26 cellular contexts compared by ENCODE assay signal in genomic region chr6:159110748-159111147, GRCh38. TPM values are rescaled to one million over a fixed set of nuclear protein-coding genes. Genes with fewer than 3 reads are reported as not detected.
DNase-seq lines count a peak whose midpoint lies in the region; ATAC-seq and TF ChIP-seq lines count a peak whose summit lies in the region.
"Had no signal": no experiment of that assay in that cellular context is flagged by ENCODE, and none has a peak within 500 bp of the region (broad histone marks: within the 10 kb centered on the region; RNA-seq: fewer than 3 reads in every experiment).

No MANE protein-coding gene starts in this region.

- DNase-seq in activated T-cell treated with anti-CD3 and anti-CD28 coated beads, Interleukin-2, amount 50 U/mL, for 24 hours = no peak
- no peak for DNase-seq in activated T-cell treated with anti-CD3 and anti-CD28 coated beads, Interleukin-2, amount 50 U/mL, for 72 hours
- DNase-seq in coronary artery (ENCODE audit: low spot score) (peak; percentile 7), right cardiac atrium (no peak), HuH-7 (ENCODE audit: low spot score) (no peak)
- DNase-seq in stimulated activated effector memory CD8-positive, alpha-beta T cell treated with anti-CD3 and anti-CD28 coated beads, Interleukin-12 subunit alpha, Interleukin-12 subunit beta, amount 100 ng/mL, for 72 hours (ENCODE audit: low spot score in 2 of 2) = no peak
- DNase-seq: activated CD4-positive, CD25-positive, alpha-beta regulatory T cell treated with anti-CD3 and anti-CD28 coated beads, Interleukin-2, amount 50 U/mL, for 72 hours; anterior cingulate cortex; esophagus squamous epithelium; MG63; NCI-H2029; NCI-H526 treated with DMSO at 0.1 percent for 48 hours; nucleus accumbens; psoas muscle; SIG-M5; tibial artery had no signal

- TF ChIP-seq CTCF in OCI-LY1 (IDR thresholded peaks at IDR 0.05; ENCODE audit: low read length) (no peak), coronary artery (IDR thresholded peaks at IDR 0.05) (no peak)

- H3F3A ChIP-seq in OCI-LY1 (ENCODE audit: insufficient read depth, low read length) = peaks cover 8% of the 10 kb centered on the region

- intact Hi-C loops in right cardiac atrium (cut with DNase I) = no loop called here

- H3K36me3 ChIP-seq in OCI-LY1 (ENCODE audit: insufficient read depth, low read length) = 0 out of 2 replicates have a peak, but pooled peaks cover 5% of the 10 kb centered on the region
- H3K36me3 ChIP-seq: esophagus squamous epithelium, MG63, tibial artery had no signal

- no peaks in the 10 kb centered on the region for H3K36me3 Mint-ChIP-seq in activated T-cell treated with anti-CD3 and anti-CD28 coated beads, Interleukin-2, amount 50 U/mL, for 24 hours (ENCODE audit: low read depth)
- H3K36me3 Mint-ChIP-seq in activated T-cell treated with anti-CD3 and anti-CD28 coated beads, Interleukin-2, amount 50 U/mL, for 72 hours (ENCODE audit: insufficient read depth in 2 of 2) = no peaks in the 10 kb centered on the region
- no peaks in the 10 kb centered on the region for H3K36me3 Mint-ChIP-seq in stimulated activated effector memory CD8-positive, alpha-beta T cell treated with anti-CD3 and anti-CD28 coated beads, Interleukin-12 subunit alpha, Interleukin-12 subunit beta, amount 100 ng/mL, for 72 hours
- H3K36me3 Mint-ChIP-seq: activated naive CD4-positive, alpha-beta T cell treated with anti-CD3 and anti-CD28 coated beads, Interleukin-2, amount 50 U/mL, for 24 hours had no signal

- no peak overlapping the region for H3K9ac ChIP-seq in OCI-LY1 (ENCODE audit: low read length)

- peaks cover 55% of the 10 kb centered on the region for H3K4me1 Mint-ChIP-seq in activated T-cell treated with anti-CD3 and anti-CD28 coated beads, Interleukin-2, amount 50 U/mL, for 24 hours (ENCODE audit: low read depth)
- peaks cover 48% of the 10 kb centered on the region for H3K4me1 Mint-ChIP-seq in activated T-cell treated with anti-CD3 and anti-CD28 coated beads, Interleukin-2, amount 50 U/mL, for 72 hours (ENCODE audit: low read depth)
- H3K4me1 Mint-ChIP-seq in stimulated activated effector memory CD8-positive, alpha-beta T cell treated with anti-CD3 and anti-CD28 coated beads, Interleukin-12 subunit alpha, Interleukin-12 subunit beta, amount 100 ng/mL, for 72 hours = peaks cover 46% of the 10 kb centered on the region

- H3K9me2 ChIP-seq in OCI-LY1 (ENCODE audit: low read depth, low read length) = no peaks in the 10 kb centered on the region

- H3K9me3 ChIP-seq in OCI-LY1 (ENCODE audit: low read length) (no peaks in the 10 kb centered on the region), right cardiac atrium (ENCODE audit: control insufficient read depth, low read length) (no peaks in the 10 kb centered on the region)
- H3K9me3 ChIP-seq: A549, Caco-2, esophagus squamous epithelium, MG63, psoas muscle, tibial artery had no signal

- no peak overlapping the region for H3K4me3 ChIP-seq in OCI-LY1 (ENCODE audit: low read depth, low read length, poor library complexity, severe bottlenecking)
- no peak overlapping the region for H3K4me3 ChIP-seq in coronary artery
- no peak overlapping the region for H3K4me3 ChIP-seq in right cardiac atrium (ENCODE audit: low read length)
- H3K4me3 ChIP-seq: A549, esophagus squamous epithelium, K562, MG63, psoas muscle, tibial artery had no signal

- H3K27ac ChIP-seq in OCI-LY1 (ENCODE audit: low read depth, low read length, poor library complexity, severe bottlenecking) (peak overlapping the region; percentile 37), coronary artery (no peak overlapping the region), right cardiac atrium (ENCODE audit: low read length) (no peak overlapping the region)
- H3K27ac ChIP-seq: A549, esophagus squamous epithelium, psoas muscle, tibial artery had no signal

- H3K27ac Mint-ChIP-seq in activated T-cell treated with anti-CD3 and anti-CD28 coated beads, Interleukin-2, amount 50 U/mL, for 24 hours = peak overlapping the region; percentile 20
- no peak overlapping the region for H3K27ac Mint-ChIP-seq in activated T-cell treated with anti-CD3 and anti-CD28 coated beads, Interleukin-2, amount 50 U/mL, for 72 hours
- H3K27ac Mint-ChIP-seq in stimulated activated effector memory CD8-positive, alpha-beta T cell treated with anti-CD3 and anti-CD28 coated beads, Interleukin-12 subunit alpha, Interleukin-12 subunit beta, amount 100 ng/mL, for 72 hours = peak overlapping the region; percentile 8
- H3K27ac Mint-ChIP-seq: activated naive CD4-positive, alpha-beta T cell treated with anti-CD3 and anti-CD28 coated beads, Interleukin-2, amount 50 U/mL, for 24 hours; activated T-helper 1 cell treated with anti-CD3 and anti-CD28 coated beads, Interleukin-12 subunit alpha, Interleukin-12 subunit beta, Interleukin-2, Interleukin-4 antibody, amounts not matched to agents 30 ng/mL and 10 ng/mL and 1 ng/mL, durations not matched to agents 14 hours and 24 hours and 36 hours had no signal

- no peak overlapping the region for H3K4me3 Mint-ChIP-seq in activated T-cell treated with anti-CD3 and anti-CD28 coated beads, Interleukin-2, amount 50 U/mL, for 24 hours
- no peak overlapping the region for H3K4me3 Mint-ChIP-seq in activated T-cell treated with anti-CD3 and anti-CD28 coated beads, Interleukin-2, amount 50 U/mL, for 72 hours
- no peak overlapping the region for H3K4me3 Mint-ChIP-seq in stimulated activated effector memory CD8-positive, alpha-beta T cell treated with anti-CD3 and anti-CD28 coated beads, Interleukin-12 subunit alpha, Interleukin-12 subunit beta, amount 100 ng/mL, for 72 hours
- H3K4me3 Mint-ChIP-seq: activated naive CD4-positive, alpha-beta T cell treated with anti-CD3 and anti-CD28 coated beads, Interleukin-2, amount 50 U/mL, for 24 hours; activated T-helper 1 cell treated with anti-CD3 and anti-CD28 coated beads, Interleukin-12 subunit alpha, Interleukin-12 subunit beta, Interleukin-2, Interleukin-4 antibody, amounts not matched to agents 30 ng/mL and 10 ng/mL and 1 ng/mL, durations not matched to agents 14 hours and 24 hours and 36 hours; effector memory CD8-positive, alpha-beta T cell had no signal

- no peaks in the 10 kb centered on the region for H3K27me3 ChIP-seq in OCI-LY1 (ENCODE audit: insufficient read depth, low read length)
- no peaks in the 10 kb centered on the region for H3K27me3 ChIP-seq in right cardiac atrium (ENCODE audit: control insufficient read depth, insufficient read depth)
- H3K27me3 ChIP-seq: esophagus squamous epithelium, MG63 had no signal

- H3K9me3 Mint-ChIP-seq in activated T-cell treated with anti-CD3 and anti-CD28 coated beads, Interleukin-2, amount 50 U/mL, for 24 hours = no peaks in the 10 kb centered on the region
- H3K9me3 Mint-ChIP-seq in activated T-cell treated with anti-CD3 and anti-CD28 coated beads, Interleukin-2, amount 50 U/mL, for 72 hours = no peaks in the 10 kb centered on the region
- no peaks in the 10 kb centered on the region for H3K9me3 Mint-ChIP-seq in stimulated activated effector memory CD8-positive, alpha-beta T cell treated with anti-CD3 and anti-CD28 coated beads, Interleukin-12 subunit alpha, Interleukin-12 subunit beta, amount 100 ng/mL, for 72 hours
- H3K9me3 Mint-ChIP-seq: activated naive CD4-positive, alpha-beta T cell treated with anti-CD3 and anti-CD28 coated beads, Interleukin-2, amount 50 U/mL, for 24 hours; activated T-helper 1 cell treated with anti-CD3 and anti-CD28 coated beads, Interleukin-12 subunit alpha, Interleukin-12 subunit beta, Interleukin-2, Interleukin-4 antibody, amounts not matched to agents 30 ng/mL and 10 ng/mL and 1 ng/mL, durations not matched to agents 14 hours and 24 hours and 36 hours; effector memory CD8-positive, alpha-beta T cell had no signal

- no peak overlapping the region for H3K4me2 ChIP-seq in OCI-LY1 (ENCODE audit: low read length)
- H3K4me2 ChIP-seq: A549 had no signal

- no peaks in the 10 kb centered on the region for H3K27me3 Mint-ChIP-seq in activated T-cell treated with anti-CD3 and anti-CD28 coated beads, Interleukin-2, amount 50 U/mL, for 24 hours
- H3K27me3 Mint-ChIP-seq in activated T-cell treated with anti-CD3 and anti-CD28 coated beads, Interleukin-2, amount 50 U/mL, for 72 hours (ENCODE audit: low read depth) = no peaks in the 10 kb centered on the region
- H3K27me3 Mint-ChIP-seq: activated naive CD4-positive, alpha-beta T cell treated with anti-CD3 and anti-CD28 coated beads, Interleukin-2, amount 50 U/mL, for 24 hours; effector memory CD8-positive, alpha-beta T cell had no signal

- H2AFZ ChIP-seq in OCI-LY1 (ENCODE audit: low read length) = no peak overlapping the region

- ATAC-seq in activated T-cell treated with anti-CD3 and anti-CD28 coated beads, Interleukin-2, amount 50 U/mL, for 72 hours (replicated peaks in 1 of 2) = no peak
- no peak for ATAC-seq in stimulated activated effector memory CD8-positive, alpha-beta T cell treated with anti-CD3 and anti-CD28 coated beads, Interleukin-12 subunit alpha, Interleukin-12 subunit beta, amount 100 ng/mL, for 72 hours
- ATAC-seq in right cardiac atrium = no peak
- no peak for ATAC-seq in GM18870 (IDR thresholded peaks at IDR 0.05; ENCODE audit: unreplicated experiment)
- ATAC-seq: effector memory CD8-positive, alpha-beta T cell had no signal

- H3K4me1 ChIP-seq in OCI-LY1 (ENCODE audit: insufficient read depth, low read length, severe bottlenecking) (peaks cover 77% of the 10 kb centered on the region), right cardiac atrium (ENCODE audit: control insufficient read depth, insufficient read depth, low read length) (peaks cover 3% of the 10 kb centered on the region)
- H3K4me1 ChIP-seq: A549 had no signal

- H3K79me2 ChIP-seq in OCI-LY1 (ENCODE audit: insufficient read depth, low read length) = no peaks in the 10 kb centered on the region

- H4K20me1 ChIP-seq in OCI-LY1 (ENCODE audit: insufficient read depth, low read length) = no peaks in the 10 kb centered on the region

RNA-seq across cellular contexts. Expression of gene FNDC1, which starts 58.5 kb away (rescaled TPM):
- total RNA-seq in activated T-cell treated with anti-CD3 and anti-CD28 coated beads, Interleukin-2, amount 50 U/mL, for 72 hours = under 1 TPM in 1 of 2 donors, not detected in 1; 0.30 TPM
- 1 to 10 TPM in 1 of 4 donors, under 1 TPM in 3; 0.23 to 1.3 (median 0.39) TPM for total RNA-seq in right cardiac atrium
- polyA plus RNA-seq in right cardiac atrium = 0.07 TPM
- total RNA-seq: activated T-helper 1 cell treated with anti-CD3 and anti-CD28 coated beads, Interleukin-12 subunit alpha, Interleukin-12 subunit beta, Interleukin-2, Interleukin-4 antibody, amounts not matched to agents 30 ng/mL and 10 ng/mL and 1 ng/mL, durations not matched to agents 14 hours and 24 hours and 36 hours; bronchial epithelial cell; Caco-2; HT-29; K562 had no signal
- polyA plus RNA-seq: K562 had no signal
